8 cellular contexts compared by ENCODE assay signal in genomic region chr17:64836623-64837017, GRCh38.
A peak's percentile ranks its signal among the peaks of the same experiment; 100 is the strongest.
DNase-seq lines count a peak whose midpoint lies in the region; ATAC-seq and TF ChIP-seq lines count a peak whose summit lies in the region.
"Not testable (repeated sequence)": the region's sequence is repeated elsewhere in the genome, so short reads cannot be mapped to it uniquely, and the experiment has no call there.

No MANE protein-coding gene starts in this region.

- not testable (repeated sequence) for H3K9me3 Mint-ChIP-seq in activated naive CD8-positive, alpha-beta T cell treated with anti-CD3 and anti-CD28 coated beads, Interleukin-2, amount 50 U/mL, for 24 hours

- H3K4me2 ChIP-seq in SU-DHL-6 (ENCODE audit: low read depth, low read length, poor library complexity, severe bottlenecking) = peak overlapping the region; percentile 70

- H3K27me3 ChIP-seq in SU-DHL-6 (ENCODE audit: low read length); mucosa of stomach (ENCODE audit: control insufficient read depth, insufficient read depth, low read length): not testable (repeated sequence)

- H3K27me3 Mint-ChIP-seq in activated naive CD8-positive, alpha-beta T cell treated with anti-CD3 and anti-CD28 coated beads, Interleukin-2, amount 50 U/mL, for 24 hours = not testable (repeated sequence)

- not testable (repeated sequence) for H3F3A ChIP-seq in SU-DHL-6 (ENCODE audit: insufficient read depth)

- peak overlapping the region; percentile 64 for H3K4me3 ChIP-seq in SU-DHL-6 (ENCODE audit: insufficient read depth, low read length, poor library complexity, severe bottlenecking)
- H3K4me3 ChIP-seq in fibroblast of the aortic adventitia (ENCODE audit: low read depth, low read length) = peak overlapping the region; percentile 68
- peak overlapping the region; percentile 36 for H3K4me3 ChIP-seq in mucosa of stomach (ENCODE audit: low read length)

- not testable (repeated sequence) for TF ChIP-seq CTCF in SU-DHL-6 (IDR thresholded peaks at IDR 0.05; ENCODE audit: insufficient read depth, low read length, poor library complexity, severe bottlenecking); fibroblast of the aortic adventitia (IDR thresholded peaks at IDR 0.05; ENCODE audit: insufficient read depth, low read length)

- not testable (repeated sequence) for H3K9me3 ChIP-seq in SU-DHL-6 (ENCODE audit: insufficient read depth, low read length); mucosa of stomach (ENCODE audit: control insufficient read depth, low read length)

- not testable (repeated sequence) for H3K36me3 ChIP-seq in SU-DHL-6 (ENCODE audit: low read length); mucosa of stomach (ENCODE audit: control insufficient read depth, insufficient read depth, low read length)

- H3K79me2 ChIP-seq in SU-DHL-6 (ENCODE audit: insufficient read depth, low read length) = not testable (repeated sequence)

- not testable (repeated sequence) for H3K36me3 Mint-ChIP-seq in activated naive CD8-positive, alpha-beta T cell treated with anti-CD3 and anti-CD28 coated beads, Interleukin-2, amount 50 U/mL, for 24 hours (ENCODE audit: low read depth)

- DNase-seq in EL (peak; percentile 21), fibroblast of the aortic adventitia (ENCODE audit: low read depth) (peak; percentile 8)
- DNase-seq in activated naive CD8-positive, alpha-beta T cell treated with anti-CD3 and anti-CD28 coated beads, Interleukin-2, amount 50 U/mL, for 24 hours = peak; percentile 23
- DNase-seq in stimulated activated naive CD4-positive, alpha-beta T cell treated with Interleukin-2 at 50 U/mL for 16 hours (lab: John Stamatoyannopoulos, UW) = peak; percentile 8

- peak overlapping the region; percentile 72 for H3K9ac ChIP-seq in SU-DHL-6 (ENCODE audit: low read length)
- H3K9ac ChIP-seq in mucosa of stomach (ENCODE audit: low read length) = peak overlapping the region; percentile 80

- H4K20me1 ChIP-seq in SU-DHL-6 (ENCODE audit: low read depth, low read length) = not testable (repeated sequence)

- H3K27ac ChIP-seq in SU-DHL-6 (ENCODE audit: low read depth, low read length) = not testable (repeated sequence)

- not testable (repeated sequence) for H3K9me2 ChIP-seq in SU-DHL-6 (replicated peaks; ENCODE audit: insufficient read depth, low read length)

- peak overlapping the region; percentile 78 for H3K27ac Mint-ChIP-seq in activated naive CD8-positive, alpha-beta T cell treated with anti-CD3 and anti-CD28 coated beads, Interleukin-2, amount 50 U/mL, for 24 hours

- not testable (repeated sequence) for H3K4me1 ChIP-seq in mucosa of stomach (ENCODE audit: control insufficient read depth, insufficient read depth, low read length)

- H3K4me1 Mint-ChIP-seq in activated naive CD8-positive, alpha-beta T cell treated with anti-CD3 and anti-CD28 coated beads, Interleukin-2, amount 50 U/mL, for 24 hours = peaks cover 16% of the 10 kb centered on the region

- peak; percentile 23 for ATAC-seq in GM21576 (IDR thresholded peaks at IDR 0.05; ENCODE audit: unreplicated experiment)
- peak; percentile 37 for ATAC-seq in HG03432 (IDR thresholded peaks at IDR 0.05; ENCODE audit: unreplicated experiment)
- ATAC-seq in activated naive CD8-positive, alpha-beta T cell treated with anti-CD3 and anti-CD28 coated beads, Interleukin-2, amount 50 U/mL, for 24 hours = peak; percentile 17

- peak overlapping the region; percentile 91 for H3K4me3 Mint-ChIP-seq in activated naive CD8-positive, alpha-beta T cell treated with anti-CD3 and anti-CD28 coated beads, Interleukin-2, amount 50 U/mL, for 24 hours

- not testable (repeated sequence) for H2AFZ ChIP-seq in SU-DHL-6 (ENCODE audit: low read depth, low read length, severe bottlenecking)
